1 cellular context compared by ENCODE assay signal in genomic region chr22:23762866-23763578, GRCh38.
TF ChIP-seq lines count a peak whose summit lies in the region.

C22orf15 (plus strand) TSS chr22:23762990; CDS start chr22:23763307, 317 bp downstream.

TF ChIP-seq in H1, 55 proteins besides CTCF, POLR2A, EP300 and RAD21 (continued from another document):
- no peak for TF ChIP-seq SIRT6 (IDR thresholded peaks at IDR 0.05; ENCODE audit: low read length)
- no peak for TF ChIP-seq SP1 (IDR thresholded peaks at IDR 0.05; ENCODE audit: low read depth, low read length)
- TF ChIP-seq MAX (IDR thresholded peaks at IDR 0.05): peak; percentile 87
- TF ChIP-seq E2F6 (IDR thresholded peaks at IDR 0.05): peak; percentile 95
- no peak for TF ChIP-seq POU5F1 (IDR thresholded peaks at IDR 0.05; ENCODE audit: low read depth, low read length)
- TF ChIP-seq TAF1 (IDR thresholded peaks at IDR 0.05; ENCODE audit: low read depth, low read length): 0 out of 2 replicates have a peak, but pooled peaks have one; percentile 14
- no peak for TF ChIP-seq ZNF274 (IDR thresholded peaks at IDR 0.05; ENCODE audit: borderline replicate concordance, extremely low read depth, low read length)
